Comparison of ENCODE assay signal across 1 cellular context in the genomic region with DNA sequence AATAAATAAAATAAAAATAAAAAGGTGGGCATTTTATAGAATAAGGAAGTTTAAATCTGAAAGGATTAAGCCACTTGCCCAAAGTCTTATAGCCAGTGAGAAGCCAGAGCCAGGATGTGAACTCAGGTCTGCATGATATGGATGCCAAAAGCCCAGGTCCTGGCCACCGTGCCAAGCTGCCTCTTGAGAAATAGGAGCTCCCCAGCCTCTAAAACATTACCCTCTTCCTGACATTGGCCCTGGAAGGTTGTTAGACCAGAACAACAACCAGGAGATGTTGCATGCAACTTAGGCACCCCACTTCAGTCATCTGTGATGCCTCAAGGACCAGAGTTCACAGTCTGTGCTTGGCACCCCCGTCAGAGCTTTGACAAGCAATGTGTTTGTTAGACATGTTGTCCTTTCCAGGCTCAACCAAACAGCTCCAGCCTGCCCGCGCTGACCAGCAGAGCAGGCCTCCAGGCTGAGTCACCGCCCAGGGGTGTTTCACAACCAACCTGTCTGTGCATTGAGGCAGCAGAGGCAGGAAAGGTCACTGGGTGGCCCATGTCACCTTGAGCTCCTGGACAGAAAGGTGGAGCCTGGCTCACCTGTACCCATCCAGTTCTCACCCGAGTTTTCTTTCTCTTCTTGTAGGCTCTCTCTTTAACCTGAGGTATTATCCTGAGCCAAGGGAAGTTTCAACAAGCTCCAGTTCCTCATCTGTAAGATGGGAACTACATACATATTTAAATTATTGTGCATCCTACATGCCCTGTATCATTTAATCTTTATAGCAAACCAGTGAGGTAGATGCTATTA.
TF ChIP-seq lines count a peak whose summit lies in the region.

No MANE protein-coding gene starts in this region.

TF ChIP-seq in K562, 482 proteins besides CTCF, POLR2A, EP300 and RAD21 (continued from another document and continues in another):
- TF ChIP-seq ZNF764 (CRISPR knock-in tag; IDR thresholded peaks at IDR 0.05; ENCODE audit: low read depth) (no peak), ATF7 (IDR thresholded peaks at IDR 0.05) (0 out of 2 replicates have a peak, but pooled peaks have one; percentile 23), MTA2 (IDR thresholded peaks at IDR 0.05; ENCODE audit: low read depth) (0 out of 2 replicates have a peak, but pooled peaks have one; percentile 5), ZNF224 (CRISPR knock-in tag; IDR thresholded peaks at IDR 0.05) (no peak), NR2C1 (IDR thresholded peaks at IDR 0.05) (no peak), NR2C1 (tag; IDR thresholded peaks at IDR 0.05) (no peak), CREM (IDR thresholded peaks at IDR 0.05; ENCODE audit: low read depth) (0 out of 2 replicates have a peak, but pooled peaks have one; percentile 22), SMAD3 (CRISPR knock-in tag; conservative IDR thresholded peaks at IDR 0.05) (0 out of 2 replicates have a peak, but pooled peaks have one; percentile 12), TCF7L2 (IDR thresholded peaks at IDR 0.05; ENCODE audit: low read depth, low read length) (no peak), ZEB2 (IDR thresholded peaks at IDR 0.05) (peak; percentile 52; the same call in 1 of the 2 replicates), SMARCA4 (IDR thresholded peaks at IDR 0.05) (peak; percentile 76), FOSL1 (tag; conservative IDR thresholded peaks at IDR 0.05) (peak; percentile 92), TAF9B (IDR thresholded peaks at IDR 0.05; ENCODE audit: partially characterized antibody) (no peak), ZNF586 (CRISPR knock-in tag; conservative IDR thresholded peaks at IDR 0.05) (no peak)
- TF ChIP-seq, protein P1, sequence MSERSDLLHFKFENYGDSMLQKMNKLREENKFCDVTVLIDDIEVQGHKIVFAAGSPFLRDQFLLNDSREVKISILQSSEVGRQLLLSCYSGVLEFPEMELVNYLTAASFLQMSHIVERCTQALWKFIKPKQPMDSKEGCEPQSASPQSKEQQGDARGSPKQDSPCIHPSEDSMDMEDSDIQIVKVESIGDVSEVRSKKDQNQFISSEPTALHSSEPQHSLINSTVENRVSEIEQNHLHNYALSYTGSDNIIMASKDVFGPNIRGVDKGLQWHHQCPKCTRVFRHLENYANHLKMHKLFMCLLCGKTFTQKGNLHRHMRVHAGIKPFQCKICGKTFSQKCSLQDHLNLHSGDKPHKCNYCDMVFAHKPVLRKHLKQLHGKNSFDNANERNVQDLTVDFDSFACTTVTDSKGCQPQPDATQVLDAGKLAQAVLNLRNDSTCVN (CRISPR knock-in tag; IDR thresholded peaks at IDR 0.05): peak; percentile 70; the same call in 1 of the 2 replicates
- TF ChIP-seq, protein P2, sequence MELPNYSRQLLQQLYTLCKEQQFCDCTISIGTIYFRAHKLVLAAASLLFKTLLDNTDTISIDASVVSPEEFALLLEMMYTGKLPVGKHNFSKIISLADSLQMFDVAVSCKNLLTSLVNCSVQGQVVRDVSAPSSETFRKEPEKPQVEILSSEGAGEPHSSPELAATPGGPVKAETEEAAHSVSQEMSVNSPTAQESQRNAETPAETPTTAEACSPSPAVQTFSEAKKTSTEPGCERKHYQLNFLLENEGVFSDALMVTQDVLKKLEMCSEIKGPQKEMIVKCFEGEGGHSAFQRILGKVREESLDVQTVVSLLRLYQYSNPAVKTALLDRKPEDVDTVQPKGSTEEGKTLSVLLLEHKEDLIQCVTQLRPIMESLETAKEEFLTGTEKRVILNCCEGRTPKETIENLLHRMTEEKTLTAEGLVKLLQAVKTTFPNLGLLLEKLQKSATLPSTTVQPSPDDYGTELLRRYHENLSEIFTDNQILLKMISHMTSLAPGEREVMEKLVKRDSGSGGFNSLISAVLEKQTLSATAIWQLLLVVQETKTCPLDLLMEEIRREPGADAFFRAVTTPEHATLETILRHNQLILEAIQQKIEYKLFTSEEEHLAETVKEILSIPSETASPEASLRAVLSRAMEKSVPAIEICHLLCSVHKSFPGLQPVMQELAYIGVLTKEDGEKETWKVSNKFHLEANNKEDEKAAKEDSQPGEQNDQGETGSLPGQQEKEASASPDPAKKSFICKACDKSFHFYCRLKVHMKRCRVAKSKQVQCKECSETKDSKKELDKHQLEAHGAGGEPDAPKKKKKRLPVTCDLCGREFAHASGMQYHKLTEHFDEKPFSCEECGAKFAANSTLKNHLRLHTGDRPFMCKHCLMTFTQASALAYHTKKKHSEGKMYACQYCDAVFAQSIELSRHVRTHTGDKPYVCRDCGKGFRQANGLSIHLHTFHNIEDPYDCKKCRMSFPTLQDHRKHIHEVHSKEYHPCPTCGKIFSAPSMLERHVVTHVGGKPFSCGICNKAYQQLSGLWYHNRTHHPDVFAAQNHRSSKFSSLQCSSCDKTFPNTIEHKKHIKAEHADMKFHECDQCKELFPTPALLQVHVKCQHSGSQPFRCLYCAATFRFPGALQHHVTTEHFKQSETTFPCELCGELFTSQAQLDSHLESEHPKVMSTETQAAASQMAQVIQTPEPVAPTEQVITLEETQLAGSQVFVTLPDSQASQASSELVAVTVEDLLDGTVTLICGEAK (IDR thresholded peaks at IDR 0.05): no peak
- TF ChIP-seq, protein P2 (CRISPR knock-in tag; IDR thresholded peaks at IDR 0.05): no peak
- TF ChIP-seq, protein P3, sequence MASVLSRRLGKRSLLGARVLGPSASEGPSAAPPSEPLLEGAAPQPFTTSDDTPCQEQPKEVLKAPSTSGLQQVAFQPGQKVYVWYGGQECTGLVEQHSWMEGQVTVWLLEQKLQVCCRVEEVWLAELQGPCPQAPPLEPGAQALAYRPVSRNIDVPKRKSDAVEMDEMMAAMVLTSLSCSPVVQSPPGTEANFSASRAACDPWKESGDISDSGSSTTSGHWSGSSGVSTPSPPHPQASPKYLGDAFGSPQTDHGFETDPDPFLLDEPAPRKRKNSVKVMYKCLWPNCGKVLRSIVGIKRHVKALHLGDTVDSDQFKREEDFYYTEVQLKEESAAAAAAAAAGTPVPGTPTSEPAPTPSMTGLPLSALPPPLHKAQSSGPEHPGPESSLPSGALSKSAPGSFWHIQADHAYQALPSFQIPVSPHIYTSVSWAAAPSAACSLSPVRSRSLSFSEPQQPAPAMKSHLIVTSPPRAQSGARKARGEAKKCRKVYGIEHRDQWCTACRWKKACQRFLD (CRISPR knock-in tag; IDR thresholded peaks at IDR 0.05): no peak
- TF ChIP-seq, protein P4, sequence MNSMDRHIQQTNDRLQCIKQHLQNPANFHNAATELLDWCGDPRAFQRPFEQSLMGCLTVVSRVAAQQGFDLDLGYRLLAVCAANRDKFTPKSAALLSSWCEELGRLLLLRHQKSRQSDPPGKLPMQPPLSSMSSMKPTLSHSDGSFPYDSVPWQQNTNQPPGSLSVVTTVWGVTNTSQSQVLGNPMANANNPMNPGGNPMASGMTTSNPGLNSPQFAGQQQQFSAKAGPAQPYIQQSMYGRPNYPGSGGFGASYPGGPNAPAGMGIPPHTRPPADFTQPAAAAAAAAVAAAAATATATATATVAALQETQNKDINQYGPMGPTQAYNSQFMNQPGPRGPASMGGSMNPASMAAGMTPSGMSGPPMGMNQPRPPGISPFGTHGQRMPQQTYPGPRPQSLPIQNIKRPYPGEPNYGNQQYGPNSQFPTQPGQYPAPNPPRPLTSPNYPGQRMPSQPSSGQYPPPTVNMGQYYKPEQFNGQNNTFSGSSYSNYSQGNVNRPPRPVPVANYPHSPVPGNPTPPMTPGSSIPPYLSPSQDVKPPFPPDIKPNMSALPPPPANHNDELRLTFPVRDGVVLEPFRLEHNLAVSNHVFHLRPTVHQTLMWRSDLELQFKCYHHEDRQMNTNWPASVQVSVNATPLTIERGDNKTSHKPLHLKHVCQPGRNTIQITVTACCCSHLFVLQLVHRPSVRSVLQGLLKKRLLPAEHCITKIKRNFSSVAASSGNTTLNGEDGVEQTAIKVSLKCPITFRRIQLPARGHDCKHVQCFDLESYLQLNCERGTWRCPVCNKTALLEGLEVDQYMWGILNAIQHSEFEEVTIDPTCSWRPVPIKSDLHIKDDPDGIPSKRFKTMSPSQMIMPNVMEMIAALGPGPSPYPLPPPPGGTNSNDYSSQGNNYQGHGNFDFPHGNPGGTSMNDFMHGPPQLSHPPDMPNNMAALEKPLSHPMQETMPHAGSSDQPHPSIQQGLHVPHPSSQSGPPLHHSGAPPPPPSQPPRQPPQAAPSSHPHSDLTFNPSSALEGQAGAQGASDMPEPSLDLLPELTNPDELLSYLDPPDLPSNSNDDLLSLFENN (IDR thresholded peaks at IDR 0.05; ENCODE audit: low read depth in 2 of 2, low read length in 2 of 2): no peak
- TF ChIP-seq, protein P5, sequence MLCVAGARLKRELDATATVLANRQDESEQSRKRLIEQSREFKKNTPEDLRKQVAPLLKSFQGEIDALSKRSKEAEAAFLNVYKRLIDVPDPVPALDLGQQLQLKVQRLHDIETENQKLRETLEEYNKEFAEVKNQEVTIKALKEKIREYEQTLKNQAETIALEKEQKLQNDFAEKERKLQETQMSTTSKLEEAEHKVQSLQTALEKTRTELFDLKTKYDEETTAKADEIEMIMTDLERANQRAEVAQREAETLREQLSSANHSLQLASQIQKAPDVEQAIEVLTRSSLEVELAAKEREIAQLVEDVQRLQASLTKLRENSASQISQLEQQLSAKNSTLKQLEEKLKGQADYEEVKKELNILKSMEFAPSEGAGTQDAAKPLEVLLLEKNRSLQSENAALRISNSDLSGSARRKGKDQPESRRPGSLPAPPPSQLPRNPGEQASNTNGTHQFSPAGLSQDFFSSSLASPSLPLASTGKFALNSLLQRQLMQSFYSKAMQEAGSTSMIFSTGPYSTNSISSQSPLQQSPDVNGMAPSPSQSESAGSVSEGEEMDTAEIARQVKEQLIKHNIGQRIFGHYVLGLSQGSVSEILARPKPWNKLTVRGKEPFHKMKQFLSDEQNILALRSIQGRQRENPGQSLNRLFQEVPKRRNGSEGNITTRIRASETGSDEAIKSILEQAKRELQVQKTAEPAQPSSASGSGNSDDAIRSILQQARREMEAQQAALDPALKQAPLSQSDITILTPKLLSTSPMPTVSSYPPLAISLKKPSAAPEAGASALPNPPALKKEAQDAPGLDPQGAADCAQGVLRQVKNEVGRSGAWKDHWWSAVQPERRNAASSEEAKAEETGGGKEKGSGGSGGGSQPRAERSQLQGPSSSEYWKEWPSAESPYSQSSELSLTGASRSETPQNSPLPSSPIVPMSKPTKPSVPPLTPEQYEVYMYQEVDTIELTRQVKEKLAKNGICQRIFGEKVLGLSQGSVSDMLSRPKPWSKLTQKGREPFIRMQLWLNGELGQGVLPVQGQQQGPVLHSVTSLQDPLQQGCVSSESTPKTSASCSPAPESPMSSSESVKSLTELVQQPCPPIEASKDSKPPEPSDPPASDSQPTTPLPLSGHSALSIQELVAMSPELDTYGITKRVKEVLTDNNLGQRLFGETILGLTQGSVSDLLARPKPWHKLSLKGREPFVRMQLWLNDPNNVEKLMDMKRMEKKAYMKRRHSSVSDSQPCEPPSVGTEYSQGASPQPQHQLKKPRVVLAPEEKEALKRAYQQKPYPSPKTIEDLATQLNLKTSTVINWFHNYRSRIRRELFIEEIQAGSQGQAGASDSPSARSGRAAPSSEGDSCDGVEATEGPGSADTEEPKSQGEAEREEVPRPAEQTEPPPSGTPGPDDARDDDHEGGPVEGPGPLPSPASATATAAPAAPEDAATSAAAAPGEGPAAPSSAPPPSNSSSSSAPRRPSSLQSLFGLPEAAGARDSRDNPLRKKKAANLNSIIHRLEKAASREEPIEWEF (CRISPR knock-in tag; IDR thresholded peaks at IDR 0.05): no peak
- TF ChIP-seq, protein P6, sequence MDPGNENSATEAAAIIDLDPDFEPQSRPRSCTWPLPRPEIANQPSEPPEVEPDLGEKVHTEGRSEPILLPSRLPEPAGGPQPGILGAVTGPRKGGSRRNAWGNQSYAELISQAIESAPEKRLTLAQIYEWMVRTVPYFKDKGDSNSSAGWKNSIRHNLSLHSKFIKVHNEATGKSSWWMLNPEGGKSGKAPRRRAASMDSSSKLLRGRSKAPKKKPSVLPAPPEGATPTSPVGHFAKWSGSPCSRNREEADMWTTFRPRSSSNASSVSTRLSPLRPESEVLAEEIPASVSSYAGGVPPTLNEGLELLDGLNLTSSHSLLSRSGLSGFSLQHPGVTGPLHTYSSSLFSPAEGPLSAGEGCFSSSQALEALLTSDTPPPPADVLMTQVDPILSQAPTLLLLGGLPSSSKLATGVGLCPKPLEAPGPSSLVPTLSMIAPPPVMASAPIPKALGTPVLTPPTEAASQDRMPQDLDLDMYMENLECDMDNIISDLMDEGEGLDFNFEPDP (CRISPR knock-in tag; IDR thresholded peaks at IDR 0.05): peak; percentile 68; the same call in 1 of the 2 replicates
